Comparison of ENCODE assay signal across 20 cellular contexts in the genomic region with DNA sequence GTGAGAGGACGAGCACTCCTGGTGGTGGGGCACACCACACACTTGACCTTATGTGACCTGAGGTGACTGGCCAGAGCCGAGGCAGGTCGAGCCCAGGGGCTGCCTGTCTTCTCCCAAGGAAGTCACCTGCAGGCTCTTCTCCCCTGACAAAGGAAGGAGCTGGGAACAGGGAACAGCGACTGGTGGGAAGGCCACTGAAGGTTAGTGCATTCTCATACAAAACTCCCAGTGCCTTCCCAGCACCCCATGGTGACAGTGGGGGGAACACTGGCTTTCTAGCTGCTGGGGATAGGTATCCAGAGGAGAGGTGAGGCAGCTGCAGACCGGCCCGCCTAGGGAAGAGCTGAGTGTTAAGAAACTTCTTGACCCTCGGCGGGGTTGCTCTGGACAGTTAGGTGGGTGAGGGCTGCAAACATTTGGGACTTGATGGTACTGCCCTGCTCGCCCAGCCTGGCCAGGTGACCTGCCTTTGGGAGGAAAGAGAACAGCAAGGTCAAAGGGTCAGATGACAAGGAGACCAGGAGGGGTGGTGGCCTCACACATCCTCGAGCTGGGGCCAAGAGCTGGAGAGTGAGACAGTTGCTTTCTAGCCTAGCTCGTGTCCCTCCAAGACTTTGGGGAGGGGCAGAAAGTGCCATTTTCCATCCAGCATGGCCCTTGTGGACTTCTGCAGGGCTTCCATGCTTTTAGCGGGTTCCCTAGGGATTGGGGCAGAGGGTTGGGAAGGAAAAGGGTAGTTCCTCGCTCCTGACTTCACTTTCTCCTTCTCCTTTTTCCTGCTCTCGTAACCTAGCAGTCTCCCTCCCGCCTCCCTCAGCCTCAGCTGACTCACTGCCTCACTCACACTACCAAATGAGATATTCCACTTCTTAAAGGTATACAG. TPM values are rescaled to one million over a fixed set of nuclear protein-coding genes. Genes with fewer than 3 reads are reported as not detected.
DNase-seq lines count a peak whose midpoint lies in the region; TF ChIP-seq lines count a peak whose summit lies in the region.
"Had no signal": no experiment of that assay in that cellular context is flagged by ENCODE, and none has a peak within 500 bp of the region (broad histone marks: within the 10 kb centered on the region; RNA-seq: fewer than 3 reads in every experiment).

No MANE protein-coding gene starts in this region.

- H3K4me3 Mint-ChIP-seq in glutamatergic neuron (ENCODE audit: unreplicated experiment), result peak overlapping the region; percentile 63
- H3K4me3 Mint-ChIP-seq: activated T-cell treated with anti-CD3 and anti-CD28 coated beads, Interleukin-2, amount 50 U/mL, for 24 hours; stimulated activated memory B cell treated with anti-CD40 and anti-IgM and Interleukin-4, amounts not matched to agents 10 μg/mL and 1 μg/mL and 100 μg/mL, for 72 hours had no signal

- H4K20me1 ChIP-seq in osteoblast (ENCODE audit: insufficient read depth, low read length), result no peaks in the 10 kb centered on the region

- TF ChIP-seq CTCF in glutamatergic neuron (IDR thresholded peaks at IDR 0.05; ENCODE audit: partially characterized antibody, unreplicated experiment) (no peak), osteoblast (IDR thresholded peaks at IDR 0.05; ENCODE audit: extremely low read depth, low read depth, low read length) (no peak), spleen (IDR thresholded peaks at IDR 0.05 in 8 of 11, conservative IDR thresholded peaks at IDR 0.05 in 3 of 11) (no peak)

- H3K79me2 ChIP-seq in osteoblast (ENCODE audit: insufficient read depth, low read length), result no peaks in the 10 kb centered on the region

- peaks cover 5% of the 10 kb centered on the region for H3K4me1 Mint-ChIP-seq in glutamatergic neuron (ENCODE audit: low read depth, unreplicated experiment)
- H3K4me1 Mint-ChIP-seq: activated naive CD4-positive, alpha-beta T cell treated with anti-CD3 and anti-CD28 coated beads, Interleukin-2, amount 50 U/mL, for 24 hours; CD14-positive monocyte had no signal

- no peak overlapping the region for H3K4me2 ChIP-seq in osteoblast (ENCODE audit: insufficient read depth, low read length)

- no peak overlapping the region for H3K4me3 ChIP-seq in osteoblast (ENCODE audit: insufficient read depth, low read length)
- H3K4me3 ChIP-seq in spleen, result peak overlapping the region in 2 of 8 donors; percentile 51 to 71
- H3K4me3 ChIP-seq: tibial nerve had no signal

- no peak overlapping the region for H2AFZ ChIP-seq in osteoblast (ENCODE audit: low read length)

- peaks cover 6% of the 10 kb centered on the region for H3K27me3 Mint-ChIP-seq in glutamatergic neuron (ENCODE audit: unreplicated experiment)

- H3K27me3 ChIP-seq in osteoblast (ENCODE audit: insufficient read depth, low read length), result peaks cover 17% of the 10 kb centered on the region
- peaks cover 0 to 68% (median 15%) of the 10 kb centered on the region in 7 donors for H3K27me3 ChIP-seq in spleen (replicated peaks in 1 of 7)

- TF ChIP-seq POLR2A in spleen (IDR thresholded peaks at IDR 0.05), result no peak

- H3K27ac Mint-ChIP-seq in glutamatergic neuron (ENCODE audit: unreplicated experiment), result peak overlapping the region; percentile 14
- H3K27ac Mint-ChIP-seq: activated naive CD4-positive, alpha-beta T cell treated with anti-CD3 and anti-CD28 coated beads, Interleukin-2, amount 50 U/mL, for 24 hours; activated T-cell treated with anti-CD3 and anti-CD28 coated beads, Interleukin-2, amount 50 U/mL, for 24 hours; progenitor cell of endocrine pancreas; stimulated activated memory B cell treated with anti-CD40 and anti-IgM and Interleukin-4, amounts not matched to agents 10 μg/mL and 1 μg/mL and 100 μg/mL, for 72 hours had no signal

- no peaks in the 10 kb centered on the region for H3K4me1 ChIP-seq in osteoblast (ENCODE audit: insufficient read depth, low read length)
- H3K4me1 ChIP-seq in spleen, result peaks cover 0 to 22% (median 3%) of the 10 kb centered on the region in 6 donors

- peak; percentile 7 for DNase-seq in DMS53 (lab: John Stamatoyannopoulos, UW)
- no peak for DNase-seq in DMS53 treated with DMSO at 0.1 percent for 48 hours (lab: John Stamatoyannopoulos, UW; ENCODE audit: unreplicated experiment)
- peak; percentile 6 for DNase-seq in NCI-H69 (lab: John Stamatoyannopoulos, UW)
- no peak for DNase-seq in glutamatergic neuron
- peak; percentile 62 for DNase-seq in osteoblast (ENCODE audit: insufficient read length, low spot score, missing footprints)
- no peak for DNase-seq in hippocampal formation (lab: John Stamatoyannopoulos, UW)
- no peak for DNase-seq in NCI-H510A treated with DMSO at 0.1 percent for 48 hours (lab: John Stamatoyannopoulos, UW)
- no peak for DNase-seq in spleen
- DNase-seq: 8988T; activated T-cell treated with anti-CD3 and anti-CD28 coated beads, Interleukin-2, amount 50 U/mL, for 24 hours; brain microvascular endothelial cell; DND-41; NCI-H2029; NCI-H526 treated with DMSO at 0.1 percent for 48 hours had no signal

- H3K36me3 ChIP-seq in osteoblast (ENCODE audit: insufficient read depth, low read length) (no peaks in the 10 kb centered on the region), spleen (no peaks in the 10 kb centered on the region)
- H3K36me3 ChIP-seq: brain microvascular endothelial cell, tibial nerve had no signal

- H3K36me3 Mint-ChIP-seq in glutamatergic neuron (ENCODE audit: unreplicated experiment), result no peaks in the 10 kb centered on the region
- H3K36me3 Mint-ChIP-seq: activated naive CD4-positive, alpha-beta T cell treated with anti-CD3 and anti-CD28 coated beads, Interleukin-2, amount 50 U/mL, for 24 hours; CD14-positive monocyte; stimulated activated memory B cell treated with anti-CD40 and anti-IgM and Interleukin-4, amounts not matched to agents 10 μg/mL and 1 μg/mL and 100 μg/mL, for 72 hours had no signal

- H3K27ac ChIP-seq in osteoblast (ENCODE audit: low read depth, low read length) (no peak overlapping the region), spleen (no peak overlapping the region)
- H3K27ac ChIP-seq: brain microvascular endothelial cell, tibial nerve had no signal

- no peaks in the 10 kb centered on the region for H3K9me3 Mint-ChIP-seq in glutamatergic neuron (ENCODE audit: unreplicated experiment)
- H3K9me3 Mint-ChIP-seq: activated naive CD4-positive, alpha-beta T cell treated with anti-CD3 and anti-CD28 coated beads, Interleukin-2, amount 50 U/mL, for 24 hours; activated T-cell treated with anti-CD3 and anti-CD28 coated beads, Interleukin-2, amount 50 U/mL, for 24 hours; stimulated activated memory B cell treated with anti-CD40 and anti-IgM and Interleukin-4, amounts not matched to agents 10 μg/mL and 1 μg/mL and 100 μg/mL, for 72 hours had no signal

- intact Hi-C loops in spleen (cut with DNase I; ENCODE audit: low total_unique reads), result no loop called here

- H3K9me3 ChIP-seq in osteoblast (ENCODE audit: low read depth, low read length), result no peaks in the 10 kb centered on the region
- no peaks in the 10 kb centered on the region for H3K9me3 ChIP-seq in spleen
- H3K9me3 ChIP-seq: tibial nerve had no signal

- 57 to 66% (median 64%) methylated on average over 10 to 15 of the region's 15 CpGs for WGBS in spleen, 5 donors

RNA-seq across cellular contexts. Expression of gene NALF2, which starts 2.7 kb away (rescaled TPM):
- total RNA-seq in glutamatergic neuron (ENCODE audit: unreplicated experiment), result 9.8 TPM
- not detected in 2 replicates for total RNA-seq in osteoblast
- 1 to 10 TPM in 2 of 7 donors, under 1 TPM in 4, not detected in 1; 0.07 to 3.7 (median 0.46) TPM for total RNA-seq in spleen
- polyA plus RNA-seq in spleen, result under 1 TPM in 2 of 3 donors, not detected in 1; 0.03 to 0.06 TPM
- total RNA-seq: fibroblast of lung had no signal
- polyA plus RNA-seq: CD14-positive monocyte, fibroblast of lung had no signal

Comparison
In these comparisons a context has a peak if more than half of its experiments do, and no peak if none do; other contexts are left out.
1. DNase-seq: peak in DMS53 (single experiment), NCI-H69 (single experiment) and osteoblast (single experiment); none in DMS53 treated with DMSO at 0.1 percent for 48 hours (single experiment), glutamatergic neuron (single experiment), hippocampal formation (0 of 2), NCI-H510A treated with DMSO at 0.1 percent for 48 hours (single experiment) and spleen (single experiment).